ENCODE assay signal across 26 cellular contexts in the genomic region with DNA sequence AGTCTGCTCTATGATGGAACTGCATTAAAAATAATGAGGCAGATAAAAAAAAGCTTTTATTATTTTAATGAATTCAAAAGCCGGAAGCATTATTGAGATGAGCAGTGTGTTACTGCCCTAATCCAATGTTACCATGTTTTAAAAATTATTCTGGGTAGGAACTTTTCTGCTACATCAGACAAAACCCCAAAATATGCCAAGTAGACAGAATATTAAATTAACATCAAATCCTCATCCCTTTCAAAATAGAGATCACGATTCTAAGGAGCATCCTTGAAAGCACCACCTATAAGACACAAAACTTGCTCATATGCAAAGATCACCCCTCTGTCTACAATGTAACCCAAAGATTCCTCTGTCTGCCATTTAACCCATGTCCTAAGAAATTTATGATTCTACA.
"Had no signal": no experiment of that assay in that cellular context is flagged by ENCODE, and none has a peak within 500 bp of the region (broad histone marks: within the 10 kb centered on the region; RNA-seq: fewer than 3 reads in every experiment).

No MANE protein-coding gene starts in this region.

- H3K4me1 ChIP-seq: stomach, suprapubic skin, testis, tibial artery, tibial nerve, transverse colon, uterus, vagina had no signal

- H3K27ac ChIP-seq: stomach, suprapubic skin, testis, thoracic aorta, thyroid gland, tibial artery, tibial nerve, transverse colon, upper lobe of left lung, upper lobe of right lung, uterus, vagina had no signal

- DNase-seq: stimulated activated CD4-positive, alpha-beta T cell treated with anti-CD3 and anti-CD28 coated beads, Interleukin-2, amount 100 ng/mL, for 48 hours; stimulated activated CD4-positive, alpha-beta T cell treated with anti-CD3 and anti-CD28 coated beads, Interleukin-4, amount 100 ng/mL, for 1 hour; stimulated activated CD4-positive, alpha-beta T cell treated with anti-CD3 and anti-CD28 coated beads, Interleukin-4, amount 100 ng/mL, for 24 hours; stimulated activated CD4-positive, alpha-beta T cell treated with anti-CD3 and anti-CD28 coated beads, Interleukin-4, amount 100 ng/mL, for 4 hours; stimulated activated CD8-positive, alpha-beta memory T cell treated with anti-CD3 and anti-CD28 coated beads, Interleukin-4, amount 100 ng/mL, for 48 hours; stimulated activated naive B cell treated with anti-CD40 and anti-IgM and Interleukin-4, amounts not matched to agents 10 μg/mL and 1 μg/mL and 100 μg/mL, for 72 hours; stimulated activated naive CD4-positive, alpha-beta T cell; stimulated activated naive CD4-positive, alpha-beta T cell treated with Interleukin-2 at 50 U/mL for 16 hours; stimulated activated naive CD8-positive, alpha-beta T cell treated with anti-CD3 and anti-CD28 coated beads, Interleukin-15, amount 100 ng/mL, for 72 hours; stimulated activated naive CD8-positive, alpha-beta T cell treated with anti-CD3 and anti-CD28 coated beads, Interleukin-15, Interleukin-2, amounts not matched to agents 100 U/mL and 50 U/mL, for 24 hours; stomach; substantia nigra; testis; thyroid gland; tibial artery; transverse colon; trophoblast cell; upper lobe of left lung; upper lobe of right lung; uterus had no signal

- H3K36me3 ChIP-seq: suprapubic skin, thoracic aorta, thyroid gland, tibial artery, tibial nerve, transverse colon, upper lobe of left lung, upper lobe of right lung, uterus, vagina had no signal

- FAIRE-seq: urothelium cell line had no signal

- H3K9me3 ChIP-seq: suprapubic skin, testis, thoracic aorta, thyroid gland, tibial artery, transverse colon, upper lobe of right lung, uterus, vagina had no signal

- H3K4me3 ChIP-seq: stomach, suprapubic skin, testis, thoracic aorta, thyroid gland, tibial artery, tibial nerve, transverse colon, upper lobe of left lung, upper lobe of right lung, uterus, vagina had no signal

- ATAC-seq: stimulated activated memory B cell treated with anti-CD40 and anti-IgM and Interleukin-4, amounts not matched to agents 10 μg/mL and 1 μg/mL and 100 μg/mL, for 72 hours; stimulated activated naive B cell treated with anti-CD40 and anti-IgM and Interleukin-4, amounts not matched to agents 10 μg/mL and 1 μg/mL and 100 μg/mL, for 72 hours; stimulated activated naive CD8-positive, alpha-beta T cell treated with anti-CD3 and anti-CD28 coated beads, Interleukin-15, amount 100 ng/mL, for 72 hours; stimulated activated naive CD8-positive, alpha-beta T cell treated with anti-CD3 and anti-CD28 coated beads, Interleukin-15, Interleukin-2, amounts not matched to agents 100 U/mL and 50 U/mL, for 24 hours; upper lobe of right lung had no signal

- H3K27me3 ChIP-seq: stomach, suprapubic skin, testis, thyroid gland, tibial artery, tibial nerve, transverse colon, upper lobe of left lung, upper lobe of right lung, uterus, vagina had no signal
